ENCODE assay signal across 1 cellular context in genomic region chr12:117590999-117591398, GRCh38.
TF ChIP-seq lines count a peak whose summit lies in the region.

No MANE protein-coding gene starts in this region.

TF ChIP-seq in SK-N-SH, 30 proteins besides CTCF, POLR2A, EP300 and RAD21 (continued from another document):
- TF ChIP-seq, protein P1, sequence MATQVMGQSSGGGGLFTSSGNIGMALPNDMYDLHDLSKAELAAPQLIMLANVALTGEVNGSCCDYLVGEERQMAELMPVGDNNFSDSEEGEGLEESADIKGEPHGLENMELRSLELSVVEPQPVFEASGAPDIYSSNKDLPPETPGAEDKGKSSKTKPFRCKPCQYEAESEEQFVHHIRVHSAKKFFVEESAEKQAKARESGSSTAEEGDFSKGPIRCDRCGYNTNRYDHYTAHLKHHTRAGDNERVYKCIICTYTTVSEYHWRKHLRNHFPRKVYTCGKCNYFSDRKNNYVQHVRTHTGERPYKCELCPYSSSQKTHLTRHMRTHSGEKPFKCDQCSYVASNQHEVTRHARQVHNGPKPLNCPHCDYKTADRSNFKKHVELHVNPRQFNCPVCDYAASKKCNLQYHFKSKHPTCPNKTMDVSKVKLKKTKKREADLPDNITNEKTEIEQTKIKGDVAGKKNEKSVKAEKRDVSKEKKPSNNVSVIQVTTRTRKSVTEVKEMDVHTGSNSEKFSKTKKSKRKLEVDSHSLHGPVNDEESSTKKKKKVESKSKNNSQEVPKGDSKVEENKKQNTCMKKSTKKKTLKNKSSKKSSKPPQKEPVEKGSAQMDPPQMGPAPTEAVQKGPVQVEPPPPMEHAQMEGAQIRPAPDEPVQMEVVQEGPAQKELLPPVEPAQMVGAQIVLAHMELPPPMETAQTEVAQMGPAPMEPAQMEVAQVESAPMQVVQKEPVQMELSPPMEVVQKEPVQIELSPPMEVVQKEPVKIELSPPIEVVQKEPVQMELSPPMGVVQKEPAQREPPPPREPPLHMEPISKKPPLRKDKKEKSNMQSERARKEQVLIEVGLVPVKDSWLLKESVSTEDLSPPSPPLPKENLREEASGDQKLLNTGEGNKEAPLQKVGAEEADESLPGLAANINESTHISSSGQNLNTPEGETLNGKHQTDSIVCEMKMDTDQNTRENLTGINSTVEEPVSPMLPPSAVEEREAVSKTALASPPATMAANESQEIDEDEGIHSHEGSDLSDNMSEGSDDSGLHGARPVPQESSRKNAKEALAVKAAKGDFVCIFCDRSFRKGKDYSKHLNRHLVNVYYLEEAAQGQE (IDR thresholded peaks at IDR 0.05; ENCODE audit: low read depth, low read length), result no peak
- TF ChIP-seq TEAD4 (IDR thresholded peaks at IDR 0.05; ENCODE audit: borderline replicate concordance, insufficient read depth) (no peak), MEF2A (IDR thresholded peaks at IDR 0.05; ENCODE audit: borderline replicate concordance, low read depth) (no peak), NRF1 (IDR thresholded peaks at IDR 0.05; ENCODE audit: low read depth, low read length) (no peak), FOXM1 (IDR thresholded peaks at IDR 0.05; ENCODE audit: low read depth) (no peak), POLR2AphosphoS5 (IDR thresholded peaks at IDR 0.05; ENCODE audit: low read depth, low read length) (no peak), JUND (IDR thresholded peaks at IDR 0.05) (no peak)
TF ChIP-seq in SK-N-SH: peak in this region for 0.
